1 cellular context compared by ENCODE assay signal in the genomic region with DNA sequence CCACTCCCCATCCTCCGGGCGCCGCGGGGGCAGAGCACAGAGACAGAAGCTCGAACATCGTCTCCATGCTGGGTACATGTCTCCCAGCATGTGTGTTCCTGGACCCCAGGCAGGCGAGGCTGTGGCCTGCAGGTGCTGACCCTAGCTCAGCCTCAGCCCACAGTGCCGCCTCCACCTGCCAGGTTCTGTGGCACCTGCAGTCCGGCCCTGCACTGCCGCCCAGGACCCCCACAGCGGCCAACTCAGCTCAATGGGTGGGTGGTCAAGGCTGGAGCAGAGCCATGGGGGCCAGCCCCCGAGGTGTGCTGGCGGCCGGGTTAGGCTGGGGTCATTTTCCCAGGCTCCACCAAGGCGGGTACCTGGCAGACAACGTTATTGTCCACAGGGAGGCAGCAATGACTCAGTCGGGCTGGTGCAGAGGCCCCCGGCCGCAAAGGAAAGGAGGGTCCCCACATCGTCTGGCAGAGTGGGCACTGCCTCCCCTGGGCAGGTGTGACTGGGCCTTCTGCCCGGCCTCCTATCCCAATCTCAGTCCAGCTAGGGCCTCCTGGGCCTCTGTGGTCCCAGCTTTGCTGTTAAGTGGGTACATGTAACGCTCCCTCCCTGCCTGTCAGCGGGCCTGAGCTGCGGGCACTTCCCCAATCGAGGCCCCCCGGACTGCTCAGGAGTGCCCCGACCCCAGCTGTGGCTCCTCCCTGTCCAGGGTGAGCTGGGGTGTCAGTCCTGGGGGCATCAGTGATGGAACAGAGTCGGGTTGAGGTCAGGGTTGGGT.
TF ChIP-seq lines count a peak whose summit lies in the region.

No MANE protein-coding gene starts in this region.

TF ChIP-seq in HCT116, 20 proteins besides CTCF, POLR2A, EP300 and RAD21:
- TF ChIP-seq EZH2 (IDR thresholded peaks at IDR 0.05) (no peak), POLR2AphosphoS5 (IDR thresholded peaks at IDR 0.05; ENCODE audit: low read depth, low read length) (no peak), ZFX (IDR thresholded peaks at IDR 0.05) (no peak), ZNF274 (IDR thresholded peaks at IDR 0.05; ENCODE audit: low read depth, low read length) (no peak), ATF3 (IDR thresholded peaks at IDR 0.05) (no peak)
